In genomic region chr15:69668963-69669362, GRCh38 we compare ENCODE assay signal across 8 cellular contexts.
DNase-seq lines count a peak whose midpoint lies in the region; ATAC-seq and TF ChIP-seq lines count a peak whose summit lies in the region.

No MANE protein-coding gene starts in this region.

- ATAC-seq in HG03039 (IDR thresholded peaks at IDR 0.05; ENCODE audit: unreplicated experiment) (peak; percentile 48), activated B cell treated with CpG ODN at 0.5 μM for 24 hours (ENCODE audit: low read depth) (peak; percentile 18)
- peak; percentile 82 for ATAC-seq in stimulated activated effector memory CD8-positive, alpha-beta T cell treated with anti-CD3 and anti-CD28 coated beads, Interleukin-12 subunit alpha, Interleukin-12 subunit beta, amount 100 ng/mL, for 72 hours

- peak overlapping the region; percentile 73 for H3K27ac Mint-ChIP-seq in activated CD4-positive, alpha-beta T cell treated with anti-CD3 and anti-CD28 coated beads, Interleukin-2, amount 10 ng/mL, durations not matched to agents 7 days and 5 days
- peak overlapping the region; percentile 22 for H3K27ac Mint-ChIP-seq in activated B cell treated with CpG ODN at 0.5 μM for 24 hours
- peak overlapping the region; percentile 74 for H3K27ac Mint-ChIP-seq in stimulated activated effector memory CD8-positive, alpha-beta T cell treated with anti-CD3 and anti-CD28 coated beads, Interleukin-12 subunit alpha, Interleukin-12 subunit beta, amount 100 ng/mL, for 72 hours

- H3K36me3 Mint-ChIP-seq in activated CD4-positive, alpha-beta T cell treated with anti-CD3 and anti-CD28 coated beads, Interleukin-2, amount 10 ng/mL, durations not matched to agents 7 days and 5 days (ENCODE audit: low read depth) = no peaks in the 10 kb centered on the region
- H3K36me3 Mint-ChIP-seq in activated B cell treated with CpG ODN at 0.5 μM for 24 hours (ENCODE audit: low read depth) = no peaks in the 10 kb centered on the region
- H3K36me3 Mint-ChIP-seq in stimulated activated effector memory CD8-positive, alpha-beta T cell treated with anti-CD3 and anti-CD28 coated beads, Interleukin-12 subunit alpha, Interleukin-12 subunit beta, amount 100 ng/mL, for 72 hours = peaks cover 6% of the 10 kb centered on the region

- CTCF ChIA-PET in activated CD4-positive, alpha-beta T cell treated with anti-CD3 and anti-CD28 coated beads, Interleukin-2, amount 10 ng/mL, durations not matched to agents 7 days and 5 days (lab: Charles Lee) = interaction anchor here (0.7 to 1.7 kb wide), 4 partner anchors 14 to 62 kb away, joined by 3 to 5 read pairs (median 4); no protein-coding TSS in a partner anchor
- CTCF ChIA-PET in activated B cell treated with CpG ODN at 0.5 μM for 24 hours (lab: Charles Lee) = no interaction called here

- POLR2A ChIA-PET in activated CD4-positive, alpha-beta T cell treated with anti-CD3 and anti-CD28 coated beads, Interleukin-2, amount 10 ng/mL, durations not matched to agents 7 days and 5 days (lab: Charles Lee) = interaction anchor here (0.7 kb wide), 1 partner anchor 45 kb away, joined by 3 read pairs; no protein-coding TSS in a partner anchor
- POLR2A ChIA-PET in activated B cell treated with CpG ODN at 0.5 μM for 24 hours (lab: Charles Lee) = interaction anchor here (1.4 to 2.2 kb wide), 2 partner anchors 9 to 429 kb away, joined by 5 to 9 read pairs; partner anchors contain the start of gene TLE3

- H3K4me3 Mint-ChIP-seq in activated CD4-positive, alpha-beta T cell treated with anti-CD3 and anti-CD28 coated beads, Interleukin-2, amount 10 ng/mL, durations not matched to agents 7 days and 5 days = peak overlapping the region; percentile 26
- H3K4me3 Mint-ChIP-seq in activated B cell treated with CpG ODN at 0.5 μM for 24 hours = no peak overlapping the region
- H3K4me3 Mint-ChIP-seq in stimulated activated effector memory CD8-positive, alpha-beta T cell treated with anti-CD3 and anti-CD28 coated beads, Interleukin-12 subunit alpha, Interleukin-12 subunit beta, amount 100 ng/mL, for 72 hours = peak overlapping the region; percentile 39

- intact Hi-C loops in activated B cell treated with CpG ODN at 0.5 μM for 24 hours (cut with micrococcal nuclease) = loop anchor here (5.0 kb wide), 3 partner anchors 48 to 308 kb away; no protein-coding TSS in a partner anchor

- no peaks in the 10 kb centered on the region for H3K9me3 Mint-ChIP-seq in activated CD4-positive, alpha-beta T cell treated with anti-CD3 and anti-CD28 coated beads, Interleukin-2, amount 10 ng/mL, durations not matched to agents 7 days and 5 days
- no peaks in the 10 kb centered on the region for H3K9me3 Mint-ChIP-seq in activated B cell treated with CpG ODN at 0.5 μM for 24 hours
- H3K9me3 Mint-ChIP-seq in stimulated activated effector memory CD8-positive, alpha-beta T cell treated with anti-CD3 and anti-CD28 coated beads, Interleukin-12 subunit alpha, Interleukin-12 subunit beta, amount 100 ng/mL, for 72 hours = no peaks in the 10 kb centered on the region

- no peaks in the 10 kb centered on the region for H3K27me3 Mint-ChIP-seq in activated CD4-positive, alpha-beta T cell treated with anti-CD3 and anti-CD28 coated beads, Interleukin-2, amount 10 ng/mL, durations not matched to agents 7 days and 5 days
- H3K27me3 Mint-ChIP-seq in activated B cell treated with CpG ODN at 0.5 μM for 24 hours = no peaks in the 10 kb centered on the region

- H3K4me1 Mint-ChIP-seq in activated CD4-positive, alpha-beta T cell treated with anti-CD3 and anti-CD28 coated beads, Interleukin-2, amount 10 ng/mL, durations not matched to agents 7 days and 5 days = peaks cover 56% of the 10 kb centered on the region
- peaks cover 55% of the 10 kb centered on the region for H3K4me1 Mint-ChIP-seq in activated B cell treated with CpG ODN at 0.5 μM for 24 hours
- peaks cover 67% of the 10 kb centered on the region for H3K4me1 Mint-ChIP-seq in stimulated activated effector memory CD8-positive, alpha-beta T cell treated with anti-CD3 and anti-CD28 coated beads, Interleukin-12 subunit alpha, Interleukin-12 subunit beta, amount 100 ng/mL, for 72 hours

- peak; percentile 43 for DNase-seq in activated CD4-positive, alpha-beta T cell treated with anti-CD3 and anti-CD28 coated beads, Interleukin-2, amount 10 ng/mL, durations not matched to agents 7 days and 5 days
- no peak for DNase-seq in activated CD4-positive, alpha-beta T cell treated with anti-CD3 and anti-CD28 coated beads for 48 hours
- DNase-seq in activated B cell treated with CpG ODN at 0.5 μM for 24 hours (no peak), SIG-M5 treated with dmso at 0.1 percent for 504 hours (lab: John Stamatoyannopoulos, UW; ENCODE audit: unreplicated experiment) (no peak), NCI-H524 treated with DMSO at 0.1 percent for 48 hours (lab: John Stamatoyannopoulos, UW) (no peak), cerebellum (ENCODE audit: low spot score) (no peak)
- peak; percentile 21 to 60 for DNase-seq in stimulated activated effector memory CD8-positive, alpha-beta T cell treated with anti-CD3 and anti-CD28 coated beads, Interleukin-12 subunit alpha, Interleukin-12 subunit beta, amount 100 ng/mL, for 72 hours (ENCODE audit: low spot score in 2 of 2)

- TF ChIP-seq CTCF in activated B cell treated with CpG ODN at 0.5 μM for 24 hours (IDR thresholded peaks at IDR 0.05) = no peak

Comparison
In these comparisons a context has a peak if more than half of its experiments do, and no peak if none do; other contexts are left out.
1. DNase-seq: peak in activated CD4-positive, alpha-beta T cell treated with anti-CD3 and anti-CD28 coated beads, Interleukin-2, amount 10 ng/mL, durations not matched to agents 7 days and 5 days (single experiment) and stimulated activated effector memory CD8-positive, alpha-beta T cell treated with anti-CD3 and anti-CD28 coated beads, Interleukin-12 subunit alpha, Interleukin-12 subunit beta, amount 100 ng/mL, for 72 hours (2 of 2); none in activated CD4-positive, alpha-beta T cell treated with anti-CD3 and anti-CD28 coated beads for 48 hours (single experiment), activated B cell treated with CpG ODN at 0.5 μM for 24 hours (single experiment), SIG-M5 treated with dmso at 0.1 percent for 504 hours (single experiment), NCI-H524 treated with DMSO at 0.1 percent for 48 hours (single experiment) and cerebellum (single experiment).
2. H3K27ac Mint-ChIP-seq: peak in every context shown above with its lines; median percentile 74 in stimulated activated effector memory CD8-positive, alpha-beta T cell treated with anti-CD3 and anti-CD28 coated beads, Interleukin-12 subunit alpha, Interleukin-12 subunit beta, amount 100 ng/mL, for 72 hours; 73 in activated CD4-positive, alpha-beta T cell treated with anti-CD3 and anti-CD28 coated beads, Interleukin-2, amount 10 ng/mL, durations not matched to agents 7 days and 5 days; 22 in activated B cell treated with CpG ODN at 0.5 μM for 24 hours.
3. ATAC-seq: peak in every context shown above with its lines; median percentile 82 in stimulated activated effector memory CD8-positive, alpha-beta T cell treated with anti-CD3 and anti-CD28 coated beads, Interleukin-12 subunit alpha, Interleukin-12 subunit beta, amount 100 ng/mL, for 72 hours; 48 in HG03039; 18 in activated B cell treated with CpG ODN at 0.5 μM for 24 hours.